ENCODE assay signal across 1 cellular context in the genomic region with DNA sequence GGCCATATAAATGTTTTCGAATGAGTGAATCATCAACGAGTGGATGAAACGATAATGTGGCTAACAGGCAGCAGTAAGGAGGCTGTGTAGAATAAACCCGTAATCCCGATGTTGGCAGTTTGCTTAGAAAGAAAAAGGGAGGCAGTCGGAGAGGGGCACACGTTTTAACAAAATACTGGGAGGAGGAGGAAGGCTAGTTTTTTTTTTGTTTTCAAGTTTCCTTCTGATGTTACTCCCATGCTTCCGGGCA.
A peak's percentile ranks its signal among the peaks of the same experiment; 100 is the strongest.
TF ChIP-seq lines count a peak whose summit lies in the region.

No MANE protein-coding gene starts in this region.

TF ChIP-seq in HepG2, 621 proteins besides CTCF, POLR2A, EP300 and RAD21:
- TF ChIP-seq YEATS2 (CRISPR knock-in tag; IDR thresholded peaks at IDR 0.05; ENCODE audit: borderline replicate concordance) = no peak
- TF ChIP-seq, protein P1, sequence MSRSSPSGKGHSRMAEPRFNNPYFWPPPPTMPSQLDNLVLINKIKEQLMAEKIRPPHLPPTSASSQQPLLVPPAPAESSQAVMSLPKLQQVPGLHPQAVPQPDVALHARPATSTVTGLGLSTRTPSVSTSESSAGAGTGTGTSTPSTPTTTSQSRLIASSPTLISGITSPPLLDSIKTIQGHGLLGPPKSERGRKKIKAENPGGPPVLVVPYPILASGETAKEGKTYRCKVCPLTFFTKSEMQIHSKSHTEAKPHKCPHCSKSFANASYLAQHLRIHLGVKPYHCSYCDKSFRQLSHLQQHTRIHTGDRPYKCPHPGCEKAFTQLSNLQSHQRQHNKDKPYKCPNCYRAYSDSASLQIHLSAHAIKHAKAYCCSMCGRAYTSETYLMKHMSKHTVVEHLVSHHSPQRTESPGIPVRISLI (CRISPR knock-in tag; IDR thresholded peaks at IDR 0.05; ENCODE audit: borderline replicate concordance) = peak; percentile 79; the same call in 1 of the 2 replicates
- TF ChIP-seq TEAD3 (CRISPR knock-in tag; optimal IDR thresholded peaks at IDR 0.05; ENCODE audit: borderline replicate concordance) = no peak
- peak; percentile 23 for TF ChIP-seq ZEB1 (IDR thresholded peaks at IDR 0.05; ENCODE audit: insufficient replicate concordance, low read depth)
- TF ChIP-seq, protein P2, sequence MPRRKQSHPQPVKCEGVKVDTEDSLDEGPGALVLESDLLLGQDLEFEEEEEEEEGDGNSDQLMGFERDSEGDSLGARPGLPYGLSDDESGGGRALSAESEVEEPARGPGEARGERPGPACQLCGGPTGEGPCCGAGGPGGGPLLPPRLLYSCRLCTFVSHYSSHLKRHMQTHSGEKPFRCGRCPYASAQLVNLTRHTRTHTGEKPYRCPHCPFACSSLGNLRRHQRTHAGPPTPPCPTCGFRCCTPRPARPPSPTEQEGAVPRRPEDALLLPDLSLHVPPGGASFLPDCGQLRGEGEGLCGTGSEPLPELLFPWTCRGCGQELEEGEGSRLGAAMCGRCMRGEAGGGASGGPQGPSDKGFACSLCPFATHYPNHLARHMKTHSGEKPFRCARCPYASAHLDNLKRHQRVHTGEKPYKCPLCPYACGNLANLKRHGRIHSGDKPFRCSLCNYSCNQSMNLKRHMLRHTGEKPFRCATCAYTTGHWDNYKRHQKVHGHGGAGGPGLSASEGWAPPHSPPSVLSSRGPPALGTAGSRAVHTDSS (CRISPR knock-in tag; conservative IDR thresholded peaks at IDR 0.05) = no peak
- TF ChIP-seq TCF7 (IDR thresholded peaks at IDR 0.05; ENCODE audit: low read depth) = 0 out of 2 replicates have a peak, but pooled peaks have one; percentile 4
- TF ChIP-seq FLYWCH1 (CRISPR knock-in tag; IDR thresholded peaks at IDR 0.05) = no peak
